In the genomic region with DNA sequence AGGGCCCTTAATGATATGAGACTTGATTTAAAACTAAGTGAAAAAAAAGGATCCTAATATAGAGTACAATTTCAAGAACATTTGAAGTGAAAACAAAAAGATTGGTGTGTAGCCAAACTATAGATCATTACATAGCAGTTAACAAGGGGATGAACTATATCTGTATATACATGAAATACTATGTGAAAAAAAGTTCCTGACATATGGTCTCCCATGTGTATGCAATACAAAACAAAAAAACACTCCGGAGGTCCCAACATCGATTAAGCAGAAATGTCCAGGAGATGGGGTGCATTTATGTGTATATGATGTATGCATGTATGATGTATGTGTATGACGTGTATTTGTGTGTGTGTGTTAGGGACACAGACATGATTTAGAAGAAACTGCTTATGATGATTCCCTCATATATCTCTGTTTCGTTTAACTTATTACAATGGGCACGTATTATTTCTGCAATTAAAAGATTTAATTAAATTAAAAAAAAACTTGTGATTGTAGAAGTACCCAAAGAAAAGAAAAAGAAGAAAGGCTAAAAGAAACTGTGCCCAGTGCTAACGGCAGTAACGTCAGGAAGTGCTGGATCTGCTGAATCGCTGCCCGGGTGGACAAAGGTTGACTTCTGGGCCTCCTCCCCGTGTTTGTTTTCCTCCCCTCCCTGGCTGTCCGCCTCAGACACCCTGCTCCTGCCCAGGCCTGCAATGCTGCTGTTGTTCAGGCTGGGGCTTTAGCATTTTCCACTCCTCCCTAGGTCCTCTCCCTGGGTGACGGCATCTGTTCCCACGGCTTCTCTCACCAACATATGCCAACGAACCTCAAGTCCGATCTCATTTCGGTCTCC, we compare ENCODE assay signal across 1 cellular context.
A peak's percentile ranks its signal among the peaks of the same experiment; 100 is the strongest.
TF ChIP-seq lines count a peak whose summit lies in the region.

No MANE protein-coding gene starts in this region.

TF ChIP-seq in HepG2, 621 proteins besides CTCF, POLR2A, EP300 and RAD21 (continued from another document and continues in another):
- no peak for TF ChIP-seq ZNF256 (CRISPR knock-in tag; conservative IDR thresholded peaks at IDR 0.05)
- peak; percentile 82 for TF ChIP-seq DPF2 (CRISPR knock-in tag; IDR thresholded peaks at IDR 0.05; ENCODE audit: borderline replicate concordance, low read depth)
- TF ChIP-seq, protein P1, sequence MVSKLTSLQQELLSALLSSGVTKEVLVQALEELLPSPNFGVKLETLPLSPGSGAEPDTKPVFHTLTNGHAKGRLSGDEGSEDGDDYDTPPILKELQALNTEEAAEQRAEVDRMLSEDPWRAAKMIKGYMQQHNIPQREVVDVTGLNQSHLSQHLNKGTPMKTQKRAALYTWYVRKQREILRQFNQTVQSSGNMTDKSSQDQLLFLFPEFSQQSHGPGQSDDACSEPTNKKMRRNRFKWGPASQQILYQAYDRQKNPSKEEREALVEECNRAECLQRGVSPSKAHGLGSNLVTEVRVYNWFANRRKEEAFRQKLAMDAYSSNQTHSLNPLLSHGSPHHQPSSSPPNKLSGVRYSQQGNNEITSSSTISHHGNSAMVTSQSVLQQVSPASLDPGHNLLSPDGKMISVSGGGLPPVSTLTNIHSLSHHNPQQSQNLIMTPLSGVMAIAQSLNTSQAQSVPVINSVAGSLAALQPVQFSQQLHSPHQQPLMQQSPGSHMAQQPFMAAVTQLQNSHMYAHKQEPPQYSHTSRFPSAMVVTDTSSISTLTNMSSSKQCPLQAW (CRISPR knock-in tag; IDR thresholded peaks at IDR 0.05), result 0 out of 2 replicates have a peak, but pooled peaks have one; percentile 56
- no peak for TF ChIP-seq SP4 (CRISPR knock-in tag; IDR thresholded peaks at IDR 0.05)
- no peak for TF ChIP-seq TOE1 (CRISPR knock-in tag; IDR thresholded peaks at IDR 0.05)
- TF ChIP-seq ADNP (CRISPR knock-in tag; IDR thresholded peaks at IDR 0.05), result no peak
- TF ChIP-seq, protein P2, sequence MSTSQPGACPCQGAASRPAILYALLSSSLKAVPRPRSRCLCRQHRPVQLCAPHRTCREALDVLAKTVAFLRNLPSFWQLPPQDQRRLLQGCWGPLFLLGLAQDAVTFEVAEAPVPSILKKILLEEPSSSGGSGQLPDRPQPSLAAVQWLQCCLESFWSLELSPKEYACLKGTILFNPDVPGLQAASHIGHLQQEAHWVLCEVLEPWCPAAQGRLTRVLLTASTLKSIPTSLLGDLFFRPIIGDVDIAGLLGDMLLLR (CRISPR knock-in tag; IDR thresholded peaks at IDR 0.05), result no peak
- peak; percentile 49; the same call in 1 of the 2 replicates for TF ChIP-seq RXRA (CRISPR knock-in tag; IDR thresholded peaks at IDR 0.05)
- TF ChIP-seq, protein P3, sequence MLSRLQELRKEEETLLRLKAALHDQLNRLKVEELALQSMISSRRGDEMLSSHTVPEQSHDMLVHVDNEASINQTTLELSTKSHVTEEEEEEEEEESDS (CRISPR knock-in tag; IDR thresholded peaks at IDR 0.05; ENCODE audit: borderline replicate concordance), result no peak
- TF ChIP-seq, protein P4, sequence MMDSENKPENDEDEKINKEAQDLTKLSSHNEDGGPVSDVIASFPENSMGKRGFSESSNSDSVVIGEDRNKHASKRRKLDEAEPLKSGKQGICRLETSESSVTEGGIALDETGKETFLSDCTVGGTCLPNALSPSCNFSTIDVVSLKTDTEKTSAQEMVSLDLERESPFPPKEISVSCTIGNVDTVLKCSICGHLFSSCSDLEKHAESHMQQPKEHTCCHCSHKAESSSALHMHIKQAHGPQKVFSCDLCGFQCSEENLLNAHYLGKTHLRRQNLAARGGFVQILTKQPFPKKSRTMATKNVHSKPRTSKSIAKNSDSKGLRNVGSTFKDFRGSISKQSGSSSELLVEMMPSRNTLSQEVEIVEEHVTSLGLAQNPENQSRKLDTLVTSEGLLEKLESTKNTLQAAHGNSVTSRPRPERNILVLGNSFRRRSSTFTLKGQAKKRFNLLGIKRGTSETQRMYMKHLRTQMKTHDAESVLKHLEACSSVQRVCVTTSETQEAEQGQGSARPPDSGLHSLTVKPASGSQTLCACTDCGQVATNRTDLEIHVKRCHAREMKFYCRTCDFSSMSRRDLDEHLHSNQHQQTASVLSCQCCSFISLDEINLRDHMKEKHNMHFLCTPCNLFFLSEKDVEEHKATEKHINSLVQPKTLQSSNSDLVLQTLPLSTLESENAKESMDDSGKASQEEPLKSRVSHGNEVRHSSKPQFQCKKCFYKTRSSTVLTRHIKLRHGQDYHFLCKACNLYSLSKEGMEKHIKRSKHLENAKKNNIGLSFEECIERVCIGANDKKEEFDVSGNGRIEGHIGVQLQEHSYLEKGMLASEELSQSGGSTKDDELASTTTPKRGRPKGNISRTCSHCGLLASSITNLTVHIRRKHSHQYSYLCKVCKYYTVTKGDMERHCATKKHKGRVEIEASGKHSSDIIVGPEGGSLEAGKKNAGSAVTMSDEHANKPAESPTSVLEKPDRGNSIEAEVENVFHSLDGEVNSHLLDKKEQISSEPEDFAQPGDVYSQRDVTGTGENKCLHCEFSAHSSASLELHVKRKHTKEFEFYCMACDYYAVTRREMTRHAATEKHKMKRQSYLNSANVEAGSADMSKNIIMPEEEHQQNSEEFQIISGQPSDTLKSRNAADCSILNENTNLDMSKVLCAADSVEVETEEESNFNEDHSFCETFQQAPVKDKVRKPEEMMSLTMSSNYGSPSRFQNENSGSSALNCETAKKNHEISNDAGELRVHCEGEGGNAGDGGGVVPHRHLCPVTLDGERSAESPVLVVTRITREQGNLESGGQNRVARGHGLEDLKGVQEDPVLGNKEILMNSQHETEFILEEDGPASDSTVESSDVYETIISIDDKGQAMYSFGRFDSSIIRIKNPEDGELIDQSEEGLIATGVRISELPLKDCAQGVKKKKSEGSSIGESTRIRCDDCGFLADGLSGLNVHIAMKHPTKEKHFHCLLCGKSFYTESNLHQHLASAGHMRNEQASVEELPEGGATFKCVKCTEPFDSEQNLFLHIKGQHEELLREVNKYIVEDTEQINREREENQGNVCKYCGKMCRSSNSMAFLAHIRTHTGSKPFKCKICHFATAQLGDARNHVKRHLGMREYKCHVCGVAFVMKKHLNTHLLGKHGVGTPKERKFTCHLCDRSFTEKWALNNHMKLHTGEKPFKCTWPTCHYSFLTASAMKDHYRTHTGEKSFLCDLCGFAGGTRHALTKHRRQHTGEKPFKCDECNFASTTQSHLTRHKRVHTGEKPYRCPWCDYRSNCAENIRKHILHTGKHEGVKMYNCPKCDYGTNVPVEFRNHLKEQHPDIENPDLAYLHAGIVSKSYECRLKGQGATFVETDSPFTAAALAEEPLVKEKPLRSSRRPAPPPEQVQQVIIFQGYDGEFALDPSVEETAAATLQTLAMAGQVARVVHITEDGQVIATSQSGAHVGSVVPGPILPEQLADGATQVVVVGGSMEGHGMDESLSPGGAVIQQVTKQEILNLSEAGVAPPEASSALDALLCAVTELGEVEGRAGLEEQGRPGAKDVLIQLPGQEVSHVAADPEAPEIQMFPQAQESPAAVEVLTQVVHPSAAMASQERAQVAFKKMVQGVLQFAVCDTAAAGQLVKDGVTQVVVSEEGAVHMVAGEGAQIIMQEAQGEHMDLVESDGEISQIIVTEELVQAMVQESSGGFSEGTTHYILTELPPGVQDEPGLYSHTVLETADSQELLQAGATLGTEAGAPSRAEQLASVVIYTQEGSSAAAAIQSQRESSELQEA (CRISPR knock-in tag; IDR thresholded peaks at IDR 0.05; ENCODE audit: not compliant biosample characterization), result no peak
- no peak for TF ChIP-seq BRCA1 (CRISPR knock-in tag; IDR thresholded peaks at IDR 0.05)
- TF ChIP-seq THYN1 (CRISPR knock-in tag; IDR thresholded peaks at IDR 0.05; ENCODE audit: borderline replicate concordance, low read depth), result no peak
- TF ChIP-seq ZNF720 (CRISPR knock-in tag; IDR thresholded peaks at IDR 0.05), result no peak
- peak; percentile 68; the same call in 1 of the 2 replicates for TF ChIP-seq MEIS2 (CRISPR knock-in tag; IDR thresholded peaks at IDR 0.05)
- TF ChIP-seq, protein P5, sequence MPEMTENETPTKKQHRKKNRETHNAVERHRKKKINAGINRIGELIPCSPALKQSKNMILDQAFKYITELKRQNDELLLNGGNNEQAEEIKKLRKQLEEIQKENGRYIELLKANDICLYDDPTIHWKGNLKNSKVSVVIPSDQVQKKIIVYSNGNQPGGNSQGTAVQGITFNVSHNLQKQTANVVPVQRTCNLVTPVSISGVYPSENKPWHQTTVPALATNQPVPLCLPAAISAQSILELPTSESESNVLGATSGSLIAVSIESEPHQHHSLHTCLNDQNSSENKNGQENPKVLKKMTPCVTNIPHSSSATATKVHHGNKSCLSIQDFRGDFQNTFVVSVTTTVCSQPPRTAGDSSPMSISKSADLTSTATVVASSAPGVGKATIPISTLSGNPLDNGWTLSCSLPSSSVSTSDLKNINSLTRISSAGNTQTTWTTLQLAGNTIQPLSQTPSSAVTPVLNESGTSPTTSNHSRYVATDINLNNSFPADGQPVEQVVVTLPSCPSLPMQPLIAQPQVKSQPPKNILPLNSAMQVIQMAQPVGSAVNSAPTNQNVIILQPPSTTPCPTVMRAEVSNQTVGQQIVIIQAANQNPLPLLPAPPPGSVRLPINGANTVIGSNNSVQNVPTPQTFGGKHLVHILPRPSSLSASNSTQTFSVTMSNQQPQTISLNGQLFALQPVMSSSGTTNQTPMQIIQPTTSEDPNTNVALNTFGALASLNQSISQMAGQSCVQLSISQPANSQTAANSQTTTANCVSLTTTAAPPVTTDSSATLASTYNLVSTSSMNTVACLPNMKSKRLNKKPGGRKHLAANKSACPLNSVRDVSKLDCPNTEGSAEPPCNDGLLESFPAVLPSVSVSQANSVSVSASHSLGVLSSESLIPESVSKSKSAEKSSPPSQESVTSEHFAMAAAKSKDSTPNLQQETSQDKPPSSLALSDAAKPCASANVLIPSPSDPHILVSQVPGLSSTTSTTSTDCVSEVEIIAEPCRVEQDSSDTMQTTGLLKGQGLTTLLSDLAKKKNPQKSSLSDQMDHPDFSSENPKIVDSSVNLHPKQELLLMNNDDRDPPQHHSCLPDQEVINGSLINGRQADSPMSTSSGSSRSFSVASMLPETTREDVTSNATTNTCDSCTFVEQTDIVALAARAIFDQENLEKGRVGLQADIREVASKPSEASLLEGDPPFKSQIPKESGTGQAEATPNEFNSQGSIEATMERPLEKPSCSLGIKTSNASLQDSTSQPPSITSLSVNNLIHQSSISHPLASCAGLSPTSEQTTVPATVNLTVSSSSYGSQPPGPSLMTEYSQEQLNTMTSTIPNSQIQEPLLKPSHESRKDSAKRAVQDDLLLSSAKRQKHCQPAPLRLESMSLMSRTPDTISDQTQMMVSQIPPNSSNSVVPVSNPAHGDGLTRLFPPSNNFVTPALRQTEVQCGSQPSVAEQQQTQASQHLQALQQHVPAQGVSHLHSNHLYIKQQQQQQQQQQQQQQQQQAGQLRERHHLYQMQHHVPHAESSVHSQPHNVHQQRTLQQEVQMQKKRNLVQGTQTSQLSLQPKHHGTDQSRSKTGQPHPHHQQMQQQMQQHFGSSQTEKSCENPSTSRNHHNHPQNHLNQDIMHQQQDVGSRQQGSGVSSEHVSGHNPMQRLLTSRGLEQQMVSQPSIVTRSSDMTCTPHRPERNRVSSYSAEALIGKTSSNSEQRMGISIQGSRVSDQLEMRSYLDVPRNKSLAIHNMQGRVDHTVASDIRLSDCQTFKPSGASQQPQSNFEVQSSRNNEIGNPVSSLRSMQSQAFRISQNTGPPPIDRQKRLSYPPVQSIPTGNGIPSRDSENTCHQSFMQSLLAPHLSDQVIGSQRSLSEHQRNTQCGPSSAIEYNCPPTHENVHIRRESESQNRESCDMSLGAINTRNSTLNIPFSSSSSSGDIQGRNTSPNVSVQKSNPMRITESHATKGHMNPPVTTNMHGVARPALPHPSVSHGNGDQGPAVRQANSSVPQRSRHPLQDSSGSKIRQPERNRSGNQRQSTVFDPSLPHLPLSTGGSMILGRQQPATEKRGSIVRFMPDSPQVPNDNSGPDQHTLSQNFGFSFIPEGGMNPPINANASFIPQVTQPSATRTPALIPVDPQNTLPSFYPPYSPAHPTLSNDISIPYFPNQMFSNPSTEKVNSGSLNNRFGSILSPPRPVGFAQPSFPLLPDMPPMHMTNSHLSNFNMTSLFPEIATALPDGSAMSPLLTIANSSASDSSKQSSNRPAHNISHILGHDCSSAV (CRISPR knock-in tag; IDR thresholded peaks at IDR 0.05; ENCODE audit: borderline replicate concordance), result no peak
- 0 out of 2 replicates have a peak, but pooled peaks have one; percentile 28 for TF ChIP-seq CHD2 (IDR thresholded peaks at IDR 0.05; ENCODE audit: low read depth, low read length)
- peak; percentile 65 for TF ChIP-seq KAT8 (CRISPR knock-in tag; IDR thresholded peaks at IDR 0.05)
- no peak for TF ChIP-seq PCBP2 (optimal IDR thresholded peaks at IDR 0.05; ENCODE audit: low read depth, low read length, poor library complexity, severe bottlenecking)
- peak; percentile 47; the same call in 1 of the 2 replicates for TF ChIP-seq TGIF2 (CRISPR knock-in tag; IDR thresholded peaks at IDR 0.05)
- TF ChIP-seq, protein P6, sequence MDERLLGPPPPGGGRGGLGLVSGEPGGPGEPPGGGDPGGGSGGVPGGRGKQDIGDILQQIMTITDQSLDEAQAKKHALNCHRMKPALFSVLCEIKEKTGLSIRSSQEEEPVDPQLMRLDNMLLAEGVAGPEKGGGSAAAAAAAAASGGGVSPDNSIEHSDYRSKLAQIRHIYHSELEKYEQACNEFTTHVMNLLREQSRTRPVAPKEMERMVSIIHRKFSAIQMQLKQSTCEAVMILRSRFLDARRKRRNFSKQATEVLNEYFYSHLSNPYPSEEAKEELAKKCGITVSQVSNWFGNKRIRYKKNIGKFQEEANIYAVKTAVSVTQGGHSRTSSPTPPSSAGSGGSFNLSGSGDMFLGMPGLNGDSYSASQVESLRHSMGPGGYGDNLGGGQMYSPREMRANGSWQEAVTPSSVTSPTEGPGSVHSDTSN (CRISPR knock-in tag; IDR thresholded peaks at IDR 0.05), result no peak
- TF ChIP-seq EZH2 (conservative IDR thresholded peaks at IDR 0.05; ENCODE audit: low read depth, low read length), result no peak
- no peak for TF ChIP-seq ZMYM2 (CRISPR knock-in tag; IDR thresholded peaks at IDR 0.05)
- no peak for TF ChIP-seq CCDC6 (CRISPR knock-in tag; IDR thresholded peaks at IDR 0.05)
- peak; percentile 69 for TF ChIP-seq GATAD2A (CRISPR knock-in tag; IDR thresholded peaks at IDR 0.05)
- TF ChIP-seq ZKSCAN8 (CRISPR knock-in tag; IDR thresholded peaks at IDR 0.05; ENCODE audit: borderline replicate concordance), result no peak
- TF ChIP-seq, protein P7, sequence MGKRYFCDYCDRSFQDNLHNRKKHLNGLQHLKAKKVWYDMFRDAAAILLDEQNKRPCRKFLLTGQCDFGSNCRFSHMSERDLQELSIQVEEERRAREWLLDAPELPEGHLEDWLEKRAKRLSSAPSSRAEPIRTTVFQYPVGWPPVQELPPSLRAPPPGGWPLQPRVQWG (CRISPR knock-in tag; IDR thresholded peaks at IDR 0.05; ENCODE audit: borderline replicate concordance, low read depth), result no peak
- no peak for TF ChIP-seq ZNF564 (CRISPR knock-in tag; IDR thresholded peaks at IDR 0.05)
- TF ChIP-seq PRMT3 (CRISPR knock-in tag; IDR thresholded peaks at IDR 0.05; ENCODE audit: borderline replicate concordance, low read depth), result no peak
